Comparison of ENCODE assay signal across 1 cellular context in the genomic region with DNA sequence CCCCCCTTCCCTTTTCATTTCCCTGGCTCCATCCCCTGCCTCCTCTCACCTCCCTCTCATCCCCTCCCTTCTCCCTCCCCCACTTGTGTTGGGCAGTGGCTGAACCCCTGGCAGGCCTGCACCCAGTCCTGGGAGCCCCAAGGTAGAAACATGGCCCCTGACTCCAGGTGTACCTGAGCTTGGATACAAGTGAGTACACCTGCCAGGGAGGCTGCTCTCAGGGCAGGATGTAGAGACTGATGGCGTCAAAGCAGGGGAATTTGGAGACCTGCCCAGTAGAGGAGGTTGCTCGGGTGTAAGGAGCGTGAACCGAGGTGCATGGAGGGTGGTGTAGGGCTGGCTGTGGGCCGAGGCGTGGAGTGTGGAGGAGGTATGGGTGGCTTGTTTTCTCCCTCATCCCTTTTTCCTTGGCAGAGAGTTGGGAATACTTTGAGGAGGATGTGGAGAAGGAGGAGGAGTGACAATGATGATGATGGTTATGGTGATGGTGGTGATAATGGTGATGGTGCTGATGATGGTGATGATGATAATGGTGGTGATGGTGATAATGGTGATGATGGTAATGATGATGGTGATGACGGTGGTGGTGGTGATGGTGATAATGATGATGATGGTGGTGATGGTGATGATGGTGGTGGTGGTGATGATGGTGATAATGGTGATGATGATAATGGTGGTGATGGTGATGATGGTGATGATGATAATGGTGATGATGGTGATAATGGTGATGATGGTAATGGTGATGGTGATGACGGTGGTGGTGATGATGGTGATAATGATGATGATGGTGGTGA.
TF ChIP-seq lines count a peak whose summit lies in the region.

No MANE protein-coding gene starts in this region.

TF ChIP-seq in K562, 482 proteins besides CTCF, POLR2A, EP300 and RAD21 (continued from another document):
- TF ChIP-seq MGA (IDR thresholded peaks at IDR 0.05) (no peak), CSDE1 (IDR thresholded peaks at IDR 0.05) (no peak), HMGN3 (IDR thresholded peaks at IDR 0.05; ENCODE audit: borderline replicate concordance, extremely low read depth, insufficient read length, low read depth, low read length) (no peak), NKRF (IDR thresholded peaks at IDR 0.05; ENCODE audit: borderline replicate concordance) (no peak), ZNF354B (CRISPR knock-in tag; IDR thresholded peaks at IDR 0.05) (no peak), BRD4 (IDR thresholded peaks at IDR 0.05) (no peak), TCF7 (IDR thresholded peaks at IDR 0.05; ENCODE audit: borderline replicate concordance) (no peak)
